ENCODE assay signal across 17 cellular contexts in genomic region chr16:86971251-86971650, GRCh38.
"Had no signal": no experiment of that assay in that cellular context is flagged by ENCODE, and none has a peak within 500 bp of the region (broad histone marks: within the 10 kb centered on the region; RNA-seq: fewer than 3 reads in every experiment).

No MANE protein-coding gene starts in this region.

- H3K4me3 ChIP-seq: ascending aorta, lung, smooth muscle cell, stomach had no signal

- H3K4me2 ChIP-seq: smooth muscle cell had no signal

- H3K9me3 ChIP-seq: ascending aorta had no signal

- H3K27me3 ChIP-seq: ascending aorta, foreskin keratinocyte had no signal

- DNase-seq: activated CD4-positive, alpha-beta T cell treated with anti-CD3 and anti-CD28 coated beads for 36 hours; activated CD4-positive, alpha-beta T cell treated with anti-CD3 and anti-CD28 coated beads, Interleukin-2, amount 50 U/mL, for 48 hours; activated gamma-delta T cell; effector memory CD4-positive, alpha-beta T cell; foreskin keratinocyte; glutamatergic neuron; kidney glomerular epithelial cell; stimulated activated CD4-positive, alpha-beta T cell treated with anti-CD3 and anti-CD28 coated beads, Interleukin-4, amount 100 ng/mL, for 24 hours; stomach; T-cell; trophoblast cell had no signal

- ATAC-seq: activated CD4-positive, alpha-beta T cell treated with anti-CD3 and anti-CD28 coated beads for 36 hours; foreskin keratinocyte; SK-N-SH treated with all-trans-retinoic acid at 6 μM for 48 hours; stimulated activated effector memory CD8-positive, alpha-beta T cell treated with anti-CD3 and anti-CD28 coated beads, Interleukin-12 subunit alpha, Interleukin-12 subunit beta, amount 100 ng/mL, for 72 hours; T-cell; WTC11 had no signal

- H3K27ac ChIP-seq: ascending aorta, foreskin keratinocyte, stomach had no signal

- H3K4me1 ChIP-seq: foreskin keratinocyte, stomach had no signal

- H3K36me3 ChIP-seq: ascending aorta, stomach had no signal
